1 cellular context compared by ENCODE assay signal in the genomic region with DNA sequence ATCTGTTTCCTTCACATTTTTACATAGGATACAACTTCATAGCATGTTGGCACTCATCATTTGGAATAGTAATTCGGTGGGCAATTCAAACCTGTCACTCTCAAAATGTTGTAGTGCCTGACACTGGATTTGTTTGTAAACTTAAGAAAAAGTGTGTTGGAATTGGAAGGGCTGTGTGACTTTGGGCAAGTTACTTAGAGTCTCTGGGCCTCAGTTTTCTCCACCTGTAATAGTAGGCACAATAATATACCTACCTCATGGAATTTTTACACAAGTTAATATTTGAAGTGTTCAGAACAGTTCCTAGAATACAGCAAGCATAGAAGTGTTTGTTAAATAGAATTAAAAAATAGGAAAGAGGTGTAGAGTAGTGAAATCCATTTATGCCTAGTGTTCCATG.
TF ChIP-seq lines count a peak whose summit lies in the region.

No MANE protein-coding gene starts in this region.

TF ChIP-seq in K562, 482 proteins besides CTCF, POLR2A, EP300 and RAD21 (continued from another document):
- no peak for TF ChIP-seq KDM1A (IDR thresholded peaks at IDR 0.05)
TF ChIP-seq in K562: peak in this region for 2.
